Comparison of ENCODE assay signal across 1 cellular context in genomic region chr11:62577046-62577708, GRCh38.
TF ChIP-seq lines count a peak whose summit lies in the region.

No MANE protein-coding gene starts in this region.

TF ChIP-seq in GM23338, 12 proteins besides CTCF, POLR2A, EP300 and RAD21 (continued from another document):
- TF ChIP-seq EZH2 (IDR thresholded peaks at IDR 0.05; ENCODE audit: low read depth, unreplicated experiment) (no peak), ZNF462 (CRISPR knock-in tag; IDR thresholded peaks at IDR 0.05) (no peak)
